In the genomic region with DNA sequence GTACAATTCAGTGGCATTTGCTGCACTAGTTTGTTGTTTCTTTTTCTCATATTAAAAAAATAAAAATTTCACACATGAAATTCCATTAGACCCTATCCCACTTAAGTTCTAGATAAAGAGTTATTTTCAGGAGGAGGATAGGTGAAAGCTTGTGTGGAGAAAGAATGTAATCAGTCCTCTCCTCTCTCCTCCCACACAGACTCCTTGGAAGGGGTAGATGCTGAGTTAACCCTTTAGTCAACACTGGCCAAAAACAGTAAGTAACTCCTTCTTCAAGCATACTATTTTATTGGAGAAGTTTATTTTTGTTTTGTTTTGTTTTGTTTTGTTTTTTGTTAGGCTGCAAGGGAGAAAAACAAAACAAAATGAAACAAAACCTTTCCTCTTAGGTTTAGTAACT, we compare ENCODE assay signal across 9 cellular contexts.
"Had no signal": no experiment of that assay in that cellular context is flagged by ENCODE, and none has a peak within 500 bp of the region (broad histone marks: within the 10 kb centered on the region; RNA-seq: fewer than 3 reads in every experiment).

No MANE protein-coding gene starts in this region.

- DNase-seq: activated CD4-positive, alpha-beta T cell treated with anti-CD3 and anti-CD28 coated beads for 48 hours; brain microvascular endothelial cell; endodermal cell; hypothalamus; left colon; mammary epithelial cell; sigmoid colon; stimulated activated naive CD8-positive, alpha-beta T cell treated with anti-CD3 and anti-CD28 coated beads, Interleukin-15, Interleukin-2, amounts not matched to agents 100 U/mL and 50 U/mL, for 24 hours had no signal

- H3K9me3 ChIP-seq: sigmoid colon, suprapubic skin had no signal

- H3K4me1 ChIP-seq: sigmoid colon, suprapubic skin had no signal

- H3K36me3 ChIP-seq: brain microvascular endothelial cell, sigmoid colon, suprapubic skin had no signal

- H3K4me3 ChIP-seq: sigmoid colon, suprapubic skin had no signal

- ATAC-seq: left colon; stimulated activated naive CD8-positive, alpha-beta T cell treated with anti-CD3 and anti-CD28 coated beads, Interleukin-15, Interleukin-2, amounts not matched to agents 100 U/mL and 50 U/mL, for 24 hours had no signal

- H3K27me3 ChIP-seq: brain microvascular endothelial cell, sigmoid colon, suprapubic skin had no signal

- H3K27ac ChIP-seq: brain microvascular endothelial cell, sigmoid colon, suprapubic skin had no signal
